Comparison of ENCODE assay signal across 1 cellular context in the genomic region with DNA sequence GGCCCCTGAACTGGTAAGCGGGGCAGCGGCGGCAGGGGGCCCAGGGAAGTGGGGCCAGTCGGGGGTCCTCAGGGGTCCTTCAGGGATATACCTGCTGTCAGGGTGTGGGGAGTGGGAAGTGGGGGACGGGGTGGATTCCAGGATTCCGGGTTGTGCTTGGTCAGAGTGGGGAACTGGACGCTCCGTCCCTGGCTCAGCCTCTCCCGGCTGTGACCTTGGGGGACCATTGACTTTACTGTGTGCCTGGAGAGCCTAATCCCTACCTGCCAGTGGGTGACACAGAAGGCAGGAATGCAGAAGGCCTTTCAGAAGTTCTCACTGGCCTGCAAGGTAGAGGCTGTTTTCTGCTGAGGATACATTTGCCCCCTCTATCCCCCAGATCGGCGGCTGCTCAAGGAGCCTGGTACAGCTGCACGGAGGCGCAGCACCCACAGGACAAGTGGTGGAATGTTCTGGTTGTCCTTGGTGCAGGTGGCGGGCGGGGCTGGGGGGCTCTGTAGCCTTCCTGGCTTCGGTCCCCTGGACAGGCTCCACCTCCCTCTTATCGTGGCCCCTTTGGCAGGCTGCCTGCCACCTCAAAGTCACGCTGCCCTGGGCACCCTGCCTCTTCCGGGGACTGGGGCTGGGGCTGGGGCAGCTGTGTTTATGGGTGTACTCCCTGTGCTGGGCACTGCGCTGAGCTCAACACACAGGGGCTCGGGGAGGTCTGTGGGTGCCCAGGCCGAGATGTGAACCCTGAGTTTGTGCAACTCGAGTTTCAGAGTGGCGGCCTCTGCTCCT.
TF ChIP-seq lines count a peak whose summit lies in the region.

No MANE protein-coding gene starts in this region.

TF ChIP-seq in HepG2, 621 proteins besides CTCF, POLR2A, EP300 and RAD21 (continued from another document):
- TF ChIP-seq, protein P1, sequence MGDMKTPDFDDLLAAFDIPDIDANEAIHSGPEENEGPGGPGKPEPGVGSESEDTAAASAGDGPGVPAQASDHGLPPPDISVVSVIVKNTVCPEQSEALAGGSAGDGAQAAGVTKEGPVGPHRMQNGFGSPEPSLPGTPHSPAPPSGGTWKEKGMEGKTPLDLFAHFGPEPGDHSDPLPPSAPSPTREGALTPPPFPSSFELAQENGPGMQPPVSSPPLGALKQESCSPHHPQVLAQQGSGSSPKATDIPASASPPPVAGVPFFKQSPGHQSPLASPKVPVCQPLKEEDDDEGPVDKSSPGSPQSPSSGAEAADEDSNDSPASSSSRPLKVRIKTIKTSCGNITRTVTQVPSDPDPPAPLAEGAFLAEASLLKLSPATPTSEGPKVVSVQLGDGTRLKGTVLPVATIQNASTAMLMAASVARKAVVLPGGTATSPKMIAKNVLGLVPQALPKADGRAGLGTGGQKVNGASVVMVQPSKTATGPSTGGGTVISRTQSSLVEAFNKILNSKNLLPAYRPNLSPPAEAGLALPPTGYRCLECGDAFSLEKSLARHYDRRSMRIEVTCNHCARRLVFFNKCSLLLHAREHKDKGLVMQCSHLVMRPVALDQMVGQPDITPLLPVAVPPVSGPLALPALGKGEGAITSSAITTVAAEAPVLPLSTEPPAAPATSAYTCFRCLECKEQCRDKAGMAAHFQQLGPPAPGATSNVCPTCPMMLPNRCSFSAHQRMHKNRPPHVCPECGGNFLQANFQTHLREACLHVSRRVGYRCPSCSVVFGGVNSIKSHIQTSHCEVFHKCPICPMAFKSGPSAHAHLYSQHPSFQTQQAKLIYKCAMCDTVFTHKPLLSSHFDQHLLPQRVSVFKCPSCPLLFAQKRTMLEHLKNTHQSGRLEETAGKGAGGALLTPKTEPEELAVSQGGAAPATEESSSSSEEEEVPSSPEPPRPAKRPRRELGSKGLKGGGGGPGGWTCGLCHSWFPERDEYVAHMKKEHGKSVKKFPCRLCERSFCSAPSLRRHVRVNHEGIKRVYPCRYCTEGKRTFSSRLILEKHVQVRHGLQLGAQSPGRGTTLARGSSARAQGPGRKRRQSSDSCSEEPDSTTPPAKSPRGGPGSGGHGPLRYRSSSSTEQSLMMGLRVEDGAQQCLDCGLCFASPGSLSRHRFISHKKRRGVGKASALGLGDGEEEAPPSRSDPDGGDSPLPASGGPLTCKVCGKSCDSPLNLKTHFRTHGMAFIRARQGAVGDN (CRISPR knock-in tag; IDR thresholded peaks at IDR 0.05), result peak; percentile 39
